ENCODE assay signal across 14 cellular contexts in the genomic region with DNA sequence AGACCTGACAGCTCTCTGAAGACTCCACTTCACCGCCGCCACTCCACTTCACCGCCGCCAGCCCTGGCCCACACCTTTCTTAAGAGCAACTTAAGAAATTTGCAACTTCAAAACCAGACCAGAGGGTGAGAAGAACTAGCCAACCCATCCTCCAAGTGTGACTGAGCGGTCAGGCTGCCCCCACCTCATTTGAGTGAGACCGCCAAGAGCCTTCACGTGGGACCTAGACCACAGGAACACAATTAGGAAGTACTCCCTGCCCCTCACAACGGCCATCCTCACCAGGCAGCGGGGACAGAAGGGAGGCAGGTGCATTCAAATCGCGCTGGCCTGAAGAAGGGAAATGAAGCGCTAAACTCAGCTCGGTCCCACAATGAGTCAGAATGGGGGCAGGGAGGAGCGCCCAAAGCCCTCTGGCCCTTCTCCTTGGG.
DNase-seq lines count a peak whose midpoint lies in the region; ATAC-seq and TF ChIP-seq lines count a peak whose summit lies in the region.
"Had no signal": no experiment of that assay in that cellular context is flagged by ENCODE, and none has a peak within 500 bp of the region (broad histone marks: within the 10 kb centered on the region; RNA-seq: fewer than 3 reads in every experiment).

No MANE protein-coding gene starts in this region.

- H3K4me1 Mint-ChIP-seq in immature natural killer cell = peaks cover 9 to 15% of the 10 kb centered on the region in 2 donors

- peaks cover 0 to 7% (median 0%) of the 10 kb centered on the region in 3 donors for H3K27me3 Mint-ChIP-seq in immature natural killer cell (ENCODE audit: low read depth in 3 of 3)
- H3K27me3 Mint-ChIP-seq: activated naive CD8-positive, alpha-beta T cell treated with anti-CD3 and anti-CD28 coated beads, Interleukin-2, amount 10 ng/mL, durations not matched to agents 7 days and 5 days had no signal

- H3K27ac Mint-ChIP-seq in immature natural killer cell = peak overlapping the region; percentile 44 to 77 (median 62)
- H3K27ac Mint-ChIP-seq: activated naive CD8-positive, alpha-beta T cell treated with anti-CD3 and anti-CD28 coated beads, Interleukin-2, amount 10 ng/mL, durations not matched to agents 7 days and 5 days had no signal

- TF ChIP-seq CTCF in coronary artery (IDR thresholded peaks at IDR 0.05) = no peak
- TF ChIP-seq CTCF in lower leg skin (IDR thresholded peaks at IDR 0.05) = no peak

- no peak overlapping the region for H3K27ac ChIP-seq in coronary artery
- H3K27ac ChIP-seq: C4-2B, PC-9, skin epidermis had no signal

- TF ChIP-seq POLR2A in lower leg skin (IDR thresholded peaks at IDR 0.05) = no peak

- WGBS in lower leg skin, 2 donors = 88 to 89% methylated on average over 14 of the region's 14 CpGs

- H3K27me3 ChIP-seq in H7 (ENCODE audit: control insufficient read depth, insufficient read depth, low read length) = no peaks in the 10 kb centered on the region

- no peaks in the 10 kb centered on the region for H3K36me3 ChIP-seq in H7 (replicated peaks; ENCODE audit: control insufficient read depth, insufficient read depth, low read length)

- H3K4me3 ChIP-seq in H7 (ENCODE audit: insufficient read depth, low read depth, low read length) = no peak overlapping the region
- no peak overlapping the region for H3K4me3 ChIP-seq in coronary artery
- no peak overlapping the region for H3K4me3 ChIP-seq in lower leg skin (ENCODE audit: low read depth, poor library complexity, severe bottlenecking)
- H3K4me3 ChIP-seq: PC-9, skin epidermis had no signal

- ATAC-seq in GM18868 (IDR thresholded peaks at IDR 0.05; ENCODE audit: unreplicated experiment) = peak; percentile 48
- ATAC-seq in HG02571 (IDR thresholded peaks at IDR 0.05; ENCODE audit: unreplicated experiment) = peak; percentile 66
- ATAC-seq in HG03432 (IDR thresholded peaks at IDR 0.05; ENCODE audit: unreplicated experiment) = peak; percentile 74
- no peak for ATAC-seq in HG02973 (IDR thresholded peaks at IDR 0.05; ENCODE audit: unreplicated experiment)
- ATAC-seq: naive thymus-derived CD8-positive, alpha-beta T cell had no signal

- H3K9me3 Mint-ChIP-seq in immature natural killer cell = no peaks in the 10 kb centered on the region
- H3K9me3 Mint-ChIP-seq: activated naive CD8-positive, alpha-beta T cell treated with anti-CD3 and anti-CD28 coated beads, Interleukin-2, amount 10 ng/mL, durations not matched to agents 7 days and 5 days; naive thymus-derived CD8-positive, alpha-beta T cell had no signal

- intact Hi-C loops in lower leg skin (cut with DNase I; ENCODE audit: low total_unique reads) = no loop called here

- peak; percentile 41 to 51 (median 48) for DNase-seq in immature natural killer cell
- DNase-seq in H7 = no peak
- DNase-seq in coronary artery (ENCODE audit: low spot score) = no peak
- DNase-seq in lower leg skin (ENCODE audit: low spot score in 2 of 2) = no peak
- DNase-seq: activated naive CD8-positive, alpha-beta T cell treated with anti-CD3 and anti-CD28 coated beads, Interleukin-2, amount 10 ng/mL, durations not matched to agents 7 days and 5 days; GDM1; naive thymus-derived CD8-positive, alpha-beta T cell; PC-9 had no signal

- H3K4me3 Mint-ChIP-seq in immature natural killer cell = peak overlapping the region; percentile 41 to 81 (median 75)
- H3K4me3 Mint-ChIP-seq: activated naive CD8-positive, alpha-beta T cell treated with anti-CD3 and anti-CD28 coated beads, Interleukin-2, amount 10 ng/mL, durations not matched to agents 7 days and 5 days; naive thymus-derived CD8-positive, alpha-beta T cell had no signal

- H3K36me3 Mint-ChIP-seq in immature natural killer cell = no peaks in the 10 kb centered on the region
- H3K36me3 Mint-ChIP-seq: naive thymus-derived CD8-positive, alpha-beta T cell had no signal

Comparison
In these comparisons a context has a peak if more than half of its experiments do, and no peak if none do; other contexts are left out.
1. DNase-seq: peak in immature natural killer cell (3 of 3); none in H7 (single experiment), coronary artery (single experiment) and lower leg skin (0 of 2).